In genomic region chr15:63348392-63348791, GRCh38 we compare ENCODE assay signal across 8 cellular contexts. TPM values are rescaled to one million over a fixed set of nuclear protein-coding genes. Genes with fewer than 3 reads are reported as not detected.
DNase-seq lines count a peak whose midpoint lies in the region; ATAC-seq and TF ChIP-seq lines count a peak whose summit lies in the region.

No MANE protein-coding gene starts in this region.

- no peak overlapping the region for H3K4me3 ChIP-seq in Karpas-422 (ENCODE audit: low read length)
- no peak overlapping the region for H3K4me3 ChIP-seq in adrenal gland

- H3K36me3 ChIP-seq in Karpas-422 (ENCODE audit: insufficient read depth, low read length) (no peaks in the 10 kb centered on the region), adrenal gland (replicated peaks in 1 of 2) (no peaks in the 10 kb centered on the region)

- intact Hi-C loops in adrenal gland (cut with DNase I) = no loop called here

- no peaks in the 10 kb centered on the region for H3K9me2 ChIP-seq in Karpas-422 (replicated peaks; ENCODE audit: insufficient read depth, low read length)

- H3K9ac ChIP-seq in Karpas-422 (ENCODE audit: low read length) = no peak overlapping the region

- no peaks in the 10 kb centered on the region for H3K79me2 ChIP-seq in Karpas-422 (ENCODE audit: low read length)

- ATAC-seq in HG02840 (IDR thresholded peaks at IDR 0.05; ENCODE audit: low FRiP score, unreplicated experiment) (no peak), GM18517 (IDR thresholded peaks at IDR 0.05; ENCODE audit: unreplicated experiment) (no peak)

- H3K9me3 ChIP-seq in Karpas-422 (ENCODE audit: low read length) = no peaks in the 10 kb centered on the region
- H3K9me3 ChIP-seq in adrenal gland (replicated peaks in 1 of 3) = no peaks in the 10 kb centered on the region

- H3K27ac ChIP-seq in Karpas-422 (ENCODE audit: low read length) (no peak overlapping the region), adrenal gland (peak overlapping the region in 4 of 5 donors; percentile 13 to 39 (median 26)), substantia nigra (ENCODE audit: low read depth, low read length, poor library complexity, severe bottlenecking) (no peak overlapping the region)

- H3K4me2 ChIP-seq in Karpas-422 (ENCODE audit: low read depth, low read length, poor library complexity, severe bottlenecking) = no peak overlapping the region

- DNase-seq in Karpas-422 = peak; percentile 48
- peak; percentile 61 to 85 (median 75) for DNase-seq in adrenal gland
- DNase-seq in hepatic stellate cell (ENCODE audit: low spot score) = peak; percentile 72
- peak in 42 of 49 donors; percentile 8 to 85 (median 54) for DNase-seq in substantia nigra (lab: John Stamatoyannopoulos, UW)
- no peak for DNase-seq in activated CD4-positive, alpha-beta T cell treated with anti-CD3 and anti-CD28 coated beads for 48 hours
- no peak for DNase-seq in NCI-H146 (lab: John Stamatoyannopoulos, UW)

- no peak for TF ChIP-seq POLR2A in adrenal gland (IDR thresholded peaks at IDR 0.05)

- H2AFZ ChIP-seq in Karpas-422 (ENCODE audit: low read length) = no peak overlapping the region; the same call in 1 of the 2 replicates

- TF ChIP-seq CTCF in adrenal gland (IDR thresholded peaks at IDR 0.05) = no peak

- WGBS in adrenal gland, 4 donors = 39 to 50% (median 46%) methylated on average over 7 of the region's 7 CpGs

- H3K27me3 ChIP-seq in Karpas-422 (ENCODE audit: low read length) (no peaks in the 10 kb centered on the region), adrenal gland (no peaks in the 10 kb centered on the region)

- H3K4me1 ChIP-seq in Karpas-422 (ENCODE audit: low read length) (peaks cover 4% of the 10 kb centered on the region; the same call in 1 of the 2 replicates), adrenal gland (replicated peaks in 1 of 2) (peaks cover 10 to 18% of the 10 kb centered on the region in 2 donors)

- H4K20me1 ChIP-seq in Karpas-422 (ENCODE audit: insufficient read depth, low read depth, low read length) = no peaks in the 10 kb centered on the region

RNA-seq across cellular contexts. Expression of gene CA12, which starts 33.3 kb away (rescaled TPM):
- total RNA-seq in Karpas-422 (2014; rRNA removed; shearing (Covaris generic); ENCODE audit: low replicate concordance) = not detected in 2 replicates
- total RNA-seq in adrenal gland = under 1 TPM in 6 of 8 donors, not detected in 2; under 0.01 to 0.52 (median 0.31) TPM
- polyA plus RNA-seq in adrenal gland = under 1 TPM; 0.08 to 0.37 (median 0.20) TPM

Comparison
In these comparisons a context has a peak if more than half of its experiments do, and no peak if none do; other contexts are left out.
1. DNase-seq: peak in Karpas-422 (single experiment), adrenal gland (7 of 7), hepatic stellate cell (single experiment) and substantia nigra (42 of 49); none in activated CD4-positive, alpha-beta T cell treated with anti-CD3 and anti-CD28 coated beads for 48 hours (single experiment) and NCI-H146 (single experiment).
2. H3K27ac ChIP-seq: peak in adrenal gland (4 of 5); none in Karpas-422 (single experiment) and substantia nigra (single experiment).